ENCODE assay signal across 1 cellular context in genomic region chr12:57941165-57941894, GRCh38.
TF ChIP-seq lines count a peak whose summit lies in the region.

A gene with protein sequence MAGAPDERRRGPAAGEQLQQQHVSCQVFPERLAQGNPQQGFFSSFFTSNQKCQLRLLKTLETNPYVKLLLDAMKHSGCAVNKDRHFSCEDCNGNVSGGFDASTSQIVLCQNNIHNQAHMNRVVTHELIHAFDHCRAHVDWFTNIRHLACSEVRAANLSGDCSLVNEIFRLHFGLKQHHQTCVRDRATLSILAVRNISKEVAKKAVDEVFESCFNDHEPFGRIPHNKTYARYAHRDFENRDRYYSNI (plus strand): TSS chr12:57941567. CDS start chr12:57941702, 135 bp downstream.

TF ChIP-seq in HepG2, 621 proteins besides CTCF, POLR2A, EP300 and RAD21 (continued from another document and continues in another):
- TF ChIP-seq, protein P1, sequence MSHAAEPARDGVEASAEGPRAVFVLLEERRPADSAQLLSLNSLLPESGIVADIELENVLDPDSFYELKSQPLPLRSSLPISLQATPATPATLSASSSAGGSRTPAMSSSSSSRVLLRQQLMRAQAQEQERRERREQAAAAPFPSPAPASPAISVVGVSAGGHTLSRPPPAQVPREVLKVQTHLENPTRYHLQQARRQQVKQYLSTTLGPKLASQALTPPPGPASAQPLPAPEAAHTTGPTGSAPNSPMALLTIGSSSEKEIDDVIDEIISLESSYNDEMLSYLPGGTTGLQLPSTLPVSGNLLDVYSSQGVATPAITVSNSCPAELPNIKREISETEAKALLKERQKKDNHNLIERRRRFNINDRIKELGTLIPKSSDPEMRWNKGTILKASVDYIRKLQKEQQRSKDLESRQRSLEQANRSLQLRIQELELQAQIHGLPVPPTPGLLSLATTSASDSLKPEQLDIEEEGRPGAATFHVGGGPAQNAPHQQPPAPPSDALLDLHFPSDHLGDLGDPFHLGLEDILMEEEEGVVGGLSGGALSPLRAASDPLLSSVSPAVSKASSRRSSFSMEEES (CRISPR knock-in tag; IDR thresholded peaks at IDR 0.05) = 0 out of 2 replicates have a peak, but pooled peaks have one; percentile 10
- TF ChIP-seq SRY (CRISPR knock-in tag; IDR thresholded peaks at IDR 0.05) (peak; percentile 80), ZNF564 (CRISPR knock-in tag; IDR thresholded peaks at IDR 0.05) (peak; percentile 69; the same call in 1 of the 2 replicates), NONO (IDR thresholded peaks at IDR 0.05) (no peak), NONO (CRISPR knock-in tag; conservative IDR thresholded peaks at IDR 0.05) (peak; percentile 88), SOX6 (IDR thresholded peaks at IDR 0.05) (no peak), SOX6 (CRISPR knock-in tag; IDR thresholded peaks at IDR 0.05) (peak; percentile 56), NFE2 (CRISPR knock-in tag; IDR thresholded peaks at IDR 0.05) (no peak), AHR (CRISPR knock-in tag; IDR thresholded peaks at IDR 0.05) (peak; percentile 14; the same call in 1 of the 2 replicates), ZNF629 (CRISPR knock-in tag; conservative IDR thresholded peaks at IDR 0.05) (no peak), SIX1 (CRISPR knock-in tag; IDR thresholded peaks at IDR 0.05; ENCODE audit: borderline replicate concordance) (no peak), CBX5 (CRISPR knock-in tag; IDR thresholded peaks at IDR 0.05; ENCODE audit: borderline replicate concordance) (no peak; the same call in 1 of the 2 replicates), ZNF615 (CRISPR knock-in tag; IDR thresholded peaks at IDR 0.05; ENCODE audit: borderline replicate concordance) (no peak), PHF20 (CRISPR knock-in tag; IDR thresholded peaks at IDR 0.05) (peak; percentile 41; the same call in 1 of the 2 replicates), ZNF552 (CRISPR knock-in tag; IDR thresholded peaks at IDR 0.05; ENCODE audit: borderline replicate concordance) (no peak; the same call in 1 of the 2 replicates), ZNF788 (CRISPR knock-in tag; IDR thresholded peaks at IDR 0.05; ENCODE audit: borderline replicate concordance) (peak; percentile 91; the same call in 1 of the 2 replicates), ZNF768 (CRISPR knock-in tag; IDR thresholded peaks at IDR 0.05) (peak; percentile 57; the same call in 1 of the 2 replicates), MTA1 (CRISPR knock-in tag; IDR thresholded peaks at IDR 0.05; ENCODE audit: borderline replicate concordance) (peak; percentile 45; the same call in 1 of the 2 replicates), ZFAT (CRISPR knock-in tag; conservative IDR thresholded peaks at IDR 0.05) (no peak), SUZ12 (IDR thresholded peaks at IDR 0.05; ENCODE audit: low read depth, low read length) (no peak), RERE (CRISPR knock-in tag; IDR thresholded peaks at IDR 0.05; ENCODE audit: low read depth) (0 out of 2 replicates have a peak, but pooled peaks have one; percentile 25), ESRRA (CRISPR knock-in tag; IDR thresholded peaks at IDR 0.05; ENCODE audit: low read depth) (peak; percentile 62; the same call in 1 of the 2 replicates), ZNF33B (CRISPR knock-in tag; IDR thresholded peaks at IDR 0.05) (0 out of 2 replicates have a peak, but pooled peaks have one; percentile 54), GATAD1 (CRISPR knock-in tag; IDR thresholded peaks at IDR 0.05) (peak; percentile 58; the same call in 1 of the 2 replicates), SPEN (CRISPR knock-in tag; IDR thresholded peaks at IDR 0.05; ENCODE audit: low read depth) (peak; percentile 57; the same call in 1 of the 2 replicates), LCORL (IDR thresholded peaks at IDR 0.05) (no peak), LCORL (CRISPR knock-in tag; IDR thresholded peaks at IDR 0.05) (peak; percentile 48; the same call in 1 of the 2 replicates), ZNF235 (CRISPR knock-in tag; IDR thresholded peaks at IDR 0.05; ENCODE audit: borderline replicate concordance) (peak; percentile 55; the same call in 1 of the 2 replicates), ZSCAN12 (CRISPR knock-in tag; IDR thresholded peaks at IDR 0.05) (peak; percentile 67; the same call in 1 of the 2 replicates)
- TF ChIP-seq, protein P2, sequence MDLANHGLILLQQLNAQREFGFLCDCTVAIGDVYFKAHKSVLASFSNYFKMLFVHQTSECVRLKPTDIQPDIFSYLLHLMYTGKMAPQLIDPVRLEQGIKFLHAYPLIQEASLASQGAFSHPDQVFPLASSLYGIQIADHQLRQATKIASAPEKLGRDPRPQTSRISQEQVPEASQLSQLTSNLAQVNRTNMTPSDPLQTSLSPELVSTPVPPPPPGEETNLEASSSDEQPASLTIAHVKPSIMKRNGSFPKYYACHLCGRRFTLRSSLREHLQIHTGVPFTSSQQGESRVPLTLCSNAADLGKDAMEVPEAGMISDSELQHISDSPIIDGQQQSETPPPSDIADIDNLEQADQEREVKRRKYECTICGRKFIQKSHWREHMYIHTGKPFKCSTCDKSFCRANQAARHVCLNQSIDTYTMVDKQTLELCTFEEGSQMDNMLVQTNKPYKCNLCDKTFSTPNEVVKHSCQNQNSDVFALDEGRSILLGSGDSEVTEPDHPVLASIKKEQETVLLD (CRISPR knock-in tag; IDR thresholded peaks at IDR 0.05; ENCODE audit: low read depth) = peak; percentile 28; the same call in 1 of the 2 replicates
- TF ChIP-seq, protein P3, sequence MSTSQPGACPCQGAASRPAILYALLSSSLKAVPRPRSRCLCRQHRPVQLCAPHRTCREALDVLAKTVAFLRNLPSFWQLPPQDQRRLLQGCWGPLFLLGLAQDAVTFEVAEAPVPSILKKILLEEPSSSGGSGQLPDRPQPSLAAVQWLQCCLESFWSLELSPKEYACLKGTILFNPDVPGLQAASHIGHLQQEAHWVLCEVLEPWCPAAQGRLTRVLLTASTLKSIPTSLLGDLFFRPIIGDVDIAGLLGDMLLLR (CRISPR knock-in tag; IDR thresholded peaks at IDR 0.05) = no peak
- TF ChIP-seq, protein P4, sequence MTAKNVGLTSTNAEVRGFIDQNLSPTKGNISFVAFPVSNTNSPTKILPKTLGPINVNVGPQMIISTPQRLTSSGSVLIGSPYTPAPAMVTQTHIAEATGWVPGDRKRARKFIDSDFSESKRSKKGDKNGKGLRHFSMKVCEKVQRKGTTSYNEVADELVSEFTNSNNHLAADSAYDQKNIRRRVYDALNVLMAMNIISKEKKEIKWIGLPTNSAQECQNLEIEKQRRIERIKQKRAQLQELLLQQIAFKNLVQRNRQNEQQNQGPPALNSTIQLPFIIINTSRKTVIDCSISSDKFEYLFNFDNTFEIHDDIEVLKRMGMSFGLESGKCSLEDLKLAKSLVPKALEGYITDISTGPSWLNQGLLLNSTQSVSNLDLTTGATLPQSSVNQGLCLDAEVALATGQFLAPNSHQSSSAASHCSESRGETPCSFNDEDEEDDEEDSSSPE (CRISPR knock-in tag; IDR thresholded peaks at IDR 0.05) = peak; percentile 87
- TF ChIP-seq, protein P5, sequence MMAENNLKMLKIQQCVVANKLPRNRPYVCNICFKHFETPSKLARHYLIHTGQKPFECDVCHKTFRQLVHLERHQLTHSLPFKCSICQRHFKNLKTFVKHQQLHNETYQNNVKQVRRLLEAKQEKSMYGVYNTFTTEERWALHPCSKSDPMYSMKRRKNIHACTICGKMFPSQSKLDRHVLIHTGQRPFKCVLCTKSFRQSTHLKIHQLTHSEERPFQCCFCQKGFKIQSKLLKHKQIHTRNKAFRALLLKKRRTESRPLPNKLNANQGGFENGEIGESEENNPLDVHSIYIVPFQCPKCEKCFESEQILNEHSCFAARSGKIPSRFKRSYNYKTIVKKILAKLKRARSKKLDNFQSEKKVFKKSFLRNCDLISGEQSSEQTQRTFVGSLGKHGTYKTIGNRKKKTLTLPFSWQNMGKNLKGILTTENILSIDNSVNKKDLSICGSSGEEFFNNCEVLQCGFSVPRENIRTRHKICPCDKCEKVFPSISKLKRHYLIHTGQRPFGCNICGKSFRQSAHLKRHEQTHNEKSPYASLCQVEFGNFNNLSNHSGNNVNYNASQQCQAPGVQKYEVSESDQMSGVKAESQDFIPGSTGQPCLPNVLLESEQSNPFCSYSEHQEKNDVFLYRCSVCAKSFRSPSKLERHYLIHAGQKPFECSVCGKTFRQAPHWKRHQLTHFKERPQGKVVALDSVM (CRISPR knock-in tag; IDR thresholded peaks at IDR 0.05) = peak; percentile 27; the same call in 1 of the 2 replicates
- TF ChIP-seq, protein P6, sequence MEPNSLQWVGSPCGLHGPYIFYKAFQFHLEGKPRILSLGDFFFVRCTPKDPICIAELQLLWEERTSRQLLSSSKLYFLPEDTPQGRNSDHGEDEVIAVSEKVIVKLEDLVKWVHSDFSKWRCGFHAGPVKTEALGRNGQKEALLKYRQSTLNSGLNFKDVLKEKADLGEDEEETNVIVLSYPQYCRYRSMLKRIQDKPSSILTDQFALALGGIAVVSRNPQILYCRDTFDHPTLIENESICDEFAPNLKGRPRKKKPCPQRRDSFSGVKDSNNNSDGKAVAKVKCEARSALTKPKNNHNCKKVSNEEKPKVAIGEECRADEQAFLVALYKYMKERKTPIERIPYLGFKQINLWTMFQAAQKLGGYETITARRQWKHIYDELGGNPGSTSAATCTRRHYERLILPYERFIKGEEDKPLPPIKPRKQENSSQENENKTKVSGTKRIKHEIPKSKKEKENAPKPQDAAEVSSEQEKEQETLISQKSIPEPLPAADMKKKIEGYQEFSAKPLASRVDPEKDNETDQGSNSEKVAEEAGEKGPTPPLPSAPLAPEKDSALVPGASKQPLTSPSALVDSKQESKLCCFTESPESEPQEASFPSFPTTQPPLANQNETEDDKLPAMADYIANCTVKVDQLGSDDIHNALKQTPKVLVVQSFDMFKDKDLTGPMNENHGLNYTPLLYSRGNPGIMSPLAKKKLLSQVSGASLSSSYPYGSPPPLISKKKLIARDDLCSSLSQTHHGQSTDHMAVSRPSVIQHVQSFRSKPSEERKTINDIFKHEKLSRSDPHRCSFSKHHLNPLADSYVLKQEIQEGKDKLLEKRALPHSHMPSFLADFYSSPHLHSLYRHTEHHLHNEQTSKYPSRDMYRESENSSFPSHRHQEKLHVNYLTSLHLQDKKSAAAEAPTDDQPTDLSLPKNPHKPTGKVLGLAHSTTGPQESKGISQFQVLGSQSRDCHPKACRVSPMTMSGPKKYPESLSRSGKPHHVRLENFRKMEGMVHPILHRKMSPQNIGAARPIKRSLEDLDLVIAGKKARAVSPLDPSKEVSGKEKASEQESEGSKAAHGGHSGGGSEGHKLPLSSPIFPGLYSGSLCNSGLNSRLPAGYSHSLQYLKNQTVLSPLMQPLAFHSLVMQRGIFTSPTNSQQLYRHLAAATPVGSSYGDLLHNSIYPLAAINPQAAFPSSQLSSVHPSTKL (CRISPR knock-in tag; IDR thresholded peaks at IDR 0.05) = peak; percentile 43; the same call in 1 of the 2 replicates
- TF ChIP-seq, protein P7, sequence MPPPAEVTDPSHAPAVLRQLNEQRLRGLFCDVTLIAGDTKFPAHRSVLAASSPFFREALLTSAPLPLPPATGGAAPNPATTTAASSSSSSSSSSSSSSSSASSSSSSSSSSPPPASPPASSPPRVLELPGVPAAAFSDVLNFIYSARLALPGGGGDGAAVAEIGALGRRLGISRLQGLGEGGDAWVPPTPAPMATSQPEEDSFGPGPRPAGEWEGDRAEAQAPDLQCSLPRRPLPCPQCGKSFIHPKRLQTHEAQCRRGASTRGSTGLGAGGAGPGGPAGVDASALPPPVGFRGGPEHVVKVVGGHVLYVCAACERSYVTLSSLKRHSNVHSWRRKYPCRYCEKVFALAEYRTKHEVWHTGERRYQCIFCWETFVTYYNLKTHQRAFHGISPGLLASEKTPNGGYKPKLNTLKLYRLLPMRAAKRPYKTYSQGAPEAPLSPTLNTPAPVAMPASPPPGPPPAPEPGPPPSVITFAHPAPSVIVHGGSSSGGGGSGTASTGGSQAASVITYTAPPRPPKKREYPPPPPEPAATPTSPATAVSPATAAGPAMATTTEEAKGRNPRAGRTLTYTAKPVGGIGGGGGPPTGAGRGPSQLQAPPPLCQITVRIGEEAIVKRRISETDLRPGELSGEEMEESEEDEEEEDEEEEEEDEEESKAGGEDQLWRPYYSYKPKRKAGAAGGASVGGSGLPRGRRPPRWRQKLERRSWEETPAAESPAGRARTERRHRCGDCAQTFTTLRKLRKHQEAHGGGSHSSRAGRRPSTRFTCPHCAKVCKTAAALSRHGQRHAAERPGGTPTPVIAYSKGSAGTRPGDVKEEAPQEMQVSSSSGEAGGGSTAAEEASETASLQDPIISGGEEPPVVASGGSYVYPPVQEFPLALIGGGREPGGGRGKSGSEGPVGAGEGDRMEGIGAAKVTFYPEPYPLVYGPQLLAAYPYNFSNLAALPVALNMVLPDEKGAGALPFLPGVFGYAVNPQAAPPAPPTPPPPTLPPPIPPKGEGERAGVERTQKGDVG (CRISPR knock-in tag; IDR thresholded peaks at IDR 0.05; ENCODE audit: borderline replicate concordance) = no peak
- TF ChIP-seq, protein P8, sequence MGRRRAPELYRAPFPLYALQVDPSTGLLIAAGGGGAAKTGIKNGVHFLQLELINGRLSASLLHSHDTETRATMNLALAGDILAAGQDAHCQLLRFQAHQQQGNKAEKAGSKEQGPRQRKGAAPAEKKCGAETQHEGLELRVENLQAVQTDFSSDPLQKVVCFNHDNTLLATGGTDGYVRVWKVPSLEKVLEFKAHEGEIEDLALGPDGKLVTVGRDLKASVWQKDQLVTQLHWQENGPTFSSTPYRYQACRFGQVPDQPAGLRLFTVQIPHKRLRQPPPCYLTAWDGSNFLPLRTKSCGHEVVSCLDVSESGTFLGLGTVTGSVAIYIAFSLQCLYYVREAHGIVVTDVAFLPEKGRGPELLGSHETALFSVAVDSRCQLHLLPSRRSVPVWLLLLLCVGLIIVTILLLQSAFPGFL (CRISPR knock-in tag; IDR thresholded peaks at IDR 0.05) = no peak
